In genomic region chr20:53102361-53102760, GRCh38 we compare ENCODE assay signal across 6 cellular contexts.
"Had no signal": no experiment of that assay in that cellular context is flagged by ENCODE, and none has a peak within 500 bp of the region (broad histone marks: within the 10 kb centered on the region; RNA-seq: fewer than 3 reads in every experiment).

No MANE protein-coding gene starts in this region.

- DNase-seq: H9, HCEC 1CT, IMR-90, KBM-7 had no signal

- H3K4me3 Mint-ChIP-seq: GM23338, H9 had no signal

- H3K9me3 Mint-ChIP-seq: GM23338 had no signal

- H3K27ac ChIP-seq: HL-60 had no signal

- H2AFZ ChIP-seq: GM23338 had no signal

- H3K4me2 ChIP-seq: GM23338 had no signal

- H3K27ac Mint-ChIP-seq: GM23338, H9 had no signal

- H3K4me3 ChIP-seq: GM23338 had no signal
